ENCODE assay signal across 1 cellular context in genomic region chr14:23302290-23303225, GRCh38.
TF ChIP-seq lines count a peak whose summit lies in the region.

Gene PPP1R3E (minus strand): TSS chr14:23302859. CDS start chr14:23302576, 283 bp downstream.

TF ChIP-seq in K562, 482 proteins besides CTCF, POLR2A, EP300 and RAD21 (continued from another document and continues in another):
- TF ChIP-seq FOS (IDR thresholded peaks at IDR 0.05; ENCODE audit: extremely low read depth, insufficient read length) (no peak), SNRNP70 (optimal IDR thresholded peaks at IDR 0.05; ENCODE audit: low read depth, low read length) (no peak), ZBTB9 (CRISPR knock-in tag; IDR thresholded peaks at IDR 0.05) (peak; percentile 11; the same call in 1 of the 2 replicates), HLTF (IDR thresholded peaks at IDR 0.05) (0 out of 2 replicates have a peak, but pooled peaks have one; percentile 21), NONO (IDR thresholded peaks at IDR 0.05; ENCODE audit: low read depth in 2 of 2, low read length in 1 of 2) (peak in 1 of 2 experiments; percentile 2; a peak in 1 of 4 replicates), ZNF398 (CRISPR knock-in tag; IDR thresholded peaks at IDR 0.05) (no peak), E2F3 (CRISPR knock-in tag; IDR thresholded peaks at IDR 0.05) (peak; percentile 87), ZKSCAN1 (IDR thresholded peaks at IDR 0.05; ENCODE audit: low read depth, low read length) (0 out of 2 replicates have a peak, but pooled peaks have one; percentile 6), DPF2 (IDR thresholded peaks at IDR 0.05) (no peak), TFAM (CRISPR knock-in tag; conservative IDR thresholded peaks at IDR 0.05) (no peak), HDGF (IDR thresholded peaks at IDR 0.05) (0 out of 2 replicates have a peak, but pooled peaks have one; percentile 31), NR2F6 (CRISPR knock-in tag; IDR thresholded peaks at IDR 0.05) (no peak), USF1 (CRISPR knock-in tag; IDR thresholded peaks at IDR 0.05) (peak; percentile 18; the same call in 1 of the 2 replicates), CBX8 (IDR thresholded peaks at IDR 0.05; ENCODE audit: borderline replicate concordance, extremely low read depth, low read depth, low read length, poor library complexity, severe bottlenecking) (no peak), PKNOX1 (IDR thresholded peaks at IDR 0.05) (peak; percentile 74), RBFOX2 (IDR thresholded peaks at IDR 0.05; ENCODE audit: low read depth, low read length) (peak; percentile 75), TAL1 (IDR thresholded peaks at IDR 0.05) (no peak), ZBTB7A (IDR thresholded peaks at IDR 0.05; ENCODE audit: borderline replicate concordance, control insufficient read depth, low read depth, low read length) (peak; percentile 51; the same call in 1 of the 2 replicates), POLR2G (IDR thresholded peaks at IDR 0.05; ENCODE audit: low read depth, low read length) (peak; percentile 82), GABPB1 (CRISPR knock-in tag; IDR thresholded peaks at IDR 0.05) (peak; percentile 31; the same call in 1 of the 2 replicates), TAF7 (tag; IDR thresholded peaks at IDR 0.05) (0 out of 2 replicates have a peak, but pooled peaks have one; percentile 2), NRF1 (conservative IDR thresholded peaks at IDR 0.05 in 1 of 2, IDR thresholded peaks at IDR 0.05 in 1 of 2) (peak; percentile 68 to 76), BRF1 (IDR thresholded peaks at IDR 0.05; ENCODE audit: borderline replicate concordance, extremely low read depth, insufficient read length) (no peak), HMGN3 (IDR thresholded peaks at IDR 0.05; ENCODE audit: borderline replicate concordance, extremely low read depth, insufficient read length, low read depth, low read length) (peak; percentile 15), STAG1 (CRISPR knock-in tag; IDR thresholded peaks at IDR 0.05; ENCODE audit: borderline replicate concordance) (0 out of 2 replicates have a peak, but pooled peaks have one; percentile 30), SREBF2 (CRISPR knock-in tag; IDR thresholded peaks at IDR 0.05) (no peak), PRMT5 (CRISPR knock-in tag; IDR thresholded peaks at IDR 0.05) (no peak), NCOR1 (IDR thresholded peaks at IDR 0.05) (no peak), NR3C1 (CRISPR knock-in tag; IDR thresholded peaks at IDR 0.05) (peak; percentile 53; the same call in 1 of the 2 replicates), ZNF436 (CRISPR knock-in tag; IDR thresholded peaks at IDR 0.05) (no peak), CXXC5 (CRISPR knock-in tag; IDR thresholded peaks at IDR 0.05) (peak; percentile 27; the same call in 1 of the 2 replicates), BRCA1 (IDR thresholded peaks at IDR 0.05) (no peak), BRCA1 (CRISPR knock-in tag; IDR thresholded peaks at IDR 0.05) (0 out of 2 replicates have a peak, but pooled peaks have one; percentile 55), ZFX (CRISPR knock-in tag; IDR thresholded peaks at IDR 0.05) (peak; percentile 73), TAF1 (IDR thresholded peaks at IDR 0.05; ENCODE audit: control insufficient read depth, extremely low read depth, insufficient read depth, low read length, severe bottlenecking) (peak; percentile 42), SIN3A (IDR thresholded peaks at IDR 0.05; ENCODE audit: borderline replicate concordance in 2 of 2, control insufficient read depth in 1 of 2, low read depth in 2 of 2, low read length in 2 of 2) (peak; percentile 5 to 26; a peak in 2 of 4 replicates), CTBP1 (IDR thresholded peaks at IDR 0.05; ENCODE audit: borderline replicate concordance) (0 out of 2 replicates have a peak, but pooled peaks have one; percentile 9), HDAC1 (IDR thresholded peaks at IDR 0.05) (peak in 1 of 2 experiments; percentile 76; a peak in 2 of 4 replicates)
- TF ChIP-seq, protein P1, sequence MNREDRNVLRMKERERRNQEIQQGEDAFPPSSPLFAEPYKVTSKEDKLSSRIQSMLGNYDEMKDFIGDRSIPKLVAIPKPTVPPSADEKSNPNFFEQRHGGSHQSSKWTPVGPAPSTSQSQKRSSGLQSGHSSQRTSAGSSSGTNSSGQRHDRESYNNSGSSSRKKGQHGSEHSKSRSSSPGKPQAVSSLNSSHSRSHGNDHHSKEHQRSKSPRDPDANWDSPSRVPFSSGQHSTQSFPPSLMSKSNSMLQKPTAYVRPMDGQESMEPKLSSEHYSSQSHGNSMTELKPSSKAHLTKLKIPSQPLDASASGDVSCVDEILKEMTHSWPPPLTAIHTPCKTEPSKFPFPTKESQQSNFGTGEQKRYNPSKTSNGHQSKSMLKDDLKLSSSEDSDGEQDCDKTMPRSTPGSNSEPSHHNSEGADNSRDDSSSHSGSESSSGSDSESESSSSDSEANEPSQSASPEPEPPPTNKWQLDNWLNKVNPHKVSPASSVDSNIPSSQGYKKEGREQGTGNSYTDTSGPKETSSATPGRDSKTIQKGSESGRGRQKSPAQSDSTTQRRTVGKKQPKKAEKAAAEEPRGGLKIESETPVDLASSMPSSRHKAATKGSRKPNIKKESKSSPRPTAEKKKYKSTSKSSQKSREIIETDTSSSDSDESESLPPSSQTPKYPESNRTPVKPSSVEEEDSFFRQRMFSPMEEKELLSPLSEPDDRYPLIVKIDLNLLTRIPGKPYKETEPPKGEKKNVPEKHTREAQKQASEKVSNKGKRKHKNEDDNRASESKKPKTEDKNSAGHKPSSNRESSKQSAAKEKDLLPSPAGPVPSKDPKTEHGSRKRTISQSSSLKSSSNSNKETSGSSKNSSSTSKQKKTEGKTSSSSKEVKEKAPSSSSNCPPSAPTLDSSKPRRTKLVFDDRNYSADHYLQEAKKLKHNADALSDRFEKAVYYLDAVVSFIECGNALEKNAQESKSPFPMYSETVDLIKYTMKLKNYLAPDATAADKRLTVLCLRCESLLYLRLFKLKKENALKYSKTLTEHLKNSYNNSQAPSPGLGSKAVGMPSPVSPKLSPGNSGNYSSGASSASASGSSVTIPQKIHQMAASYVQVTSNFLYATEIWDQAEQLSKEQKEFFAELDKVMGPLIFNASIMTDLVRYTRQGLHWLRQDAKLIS (CRISPR knock-in tag; IDR thresholded peaks at IDR 0.05) = 0 out of 2 replicates have a peak, but pooled peaks have one; percentile 29
- TF ChIP-seq, protein P2, sequence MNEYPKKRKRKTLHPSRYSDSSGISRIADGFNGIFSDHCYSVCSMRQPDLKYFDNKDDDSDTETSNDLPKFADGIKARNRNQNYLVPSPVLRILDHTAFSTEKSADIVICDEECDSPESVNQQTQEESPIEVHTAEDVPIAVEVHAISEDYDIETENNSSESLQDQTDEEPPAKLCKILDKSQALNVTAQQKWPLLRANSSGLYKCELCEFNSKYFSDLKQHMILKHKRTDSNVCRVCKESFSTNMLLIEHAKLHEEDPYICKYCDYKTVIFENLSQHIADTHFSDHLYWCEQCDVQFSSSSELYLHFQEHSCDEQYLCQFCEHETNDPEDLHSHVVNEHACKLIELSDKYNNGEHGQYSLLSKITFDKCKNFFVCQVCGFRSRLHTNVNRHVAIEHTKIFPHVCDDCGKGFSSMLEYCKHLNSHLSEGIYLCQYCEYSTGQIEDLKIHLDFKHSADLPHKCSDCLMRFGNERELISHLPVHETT (CRISPR knock-in tag; conservative IDR thresholded peaks at IDR 0.05 in 1 of 2, IDR thresholded peaks at IDR 0.05 in 1 of 2) = peak in 1 of 2 experiments; percentile 22; a peak in 1 of 4 replicates
- TF ChIP-seq, protein P3, sequence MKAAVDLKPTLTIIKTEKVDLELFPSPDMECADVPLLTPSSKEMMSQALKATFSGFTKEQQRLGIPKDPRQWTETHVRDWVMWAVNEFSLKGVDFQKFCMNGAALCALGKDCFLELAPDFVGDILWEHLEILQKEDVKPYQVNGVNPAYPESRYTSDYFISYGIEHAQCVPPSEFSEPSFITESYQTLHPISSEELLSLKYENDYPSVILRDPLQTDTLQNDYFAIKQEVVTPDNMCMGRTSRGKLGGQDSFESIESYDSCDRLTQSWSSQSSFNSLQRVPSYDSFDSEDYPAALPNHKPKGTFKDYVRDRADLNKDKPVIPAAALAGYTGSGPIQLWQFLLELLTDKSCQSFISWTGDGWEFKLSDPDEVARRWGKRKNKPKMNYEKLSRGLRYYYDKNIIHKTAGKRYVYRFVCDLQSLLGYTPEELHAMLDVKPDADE (conservative IDR thresholded peaks at IDR 0.05; ENCODE audit: control insufficient read depth, low read depth, low read length) = peak; percentile 58
- TF ChIP-seq, protein P4, sequence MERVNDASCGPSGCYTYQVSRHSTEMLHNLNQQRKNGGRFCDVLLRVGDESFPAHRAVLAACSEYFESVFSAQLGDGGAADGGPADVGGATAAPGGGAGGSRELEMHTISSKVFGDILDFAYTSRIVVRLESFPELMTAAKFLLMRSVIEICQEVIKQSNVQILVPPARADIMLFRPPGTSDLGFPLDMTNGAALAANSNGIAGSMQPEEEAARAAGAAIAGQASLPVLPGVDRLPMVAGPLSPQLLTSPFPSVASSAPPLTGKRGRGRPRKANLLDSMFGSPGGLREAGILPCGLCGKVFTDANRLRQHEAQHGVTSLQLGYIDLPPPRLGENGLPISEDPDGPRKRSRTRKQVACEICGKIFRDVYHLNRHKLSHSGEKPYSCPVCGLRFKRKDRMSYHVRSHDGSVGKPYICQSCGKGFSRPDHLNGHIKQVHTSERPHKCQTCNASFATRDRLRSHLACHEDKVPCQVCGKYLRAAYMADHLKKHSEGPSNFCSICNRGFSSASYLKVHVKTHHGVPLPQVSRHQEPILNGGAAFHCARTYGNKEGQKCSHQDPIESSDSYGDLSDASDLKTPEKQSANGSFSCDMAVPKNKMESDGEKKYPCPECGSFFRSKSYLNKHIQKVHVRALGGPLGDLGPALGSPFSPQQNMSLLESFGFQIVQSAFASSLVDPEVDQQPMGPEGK (CRISPR knock-in tag; IDR thresholded peaks at IDR 0.05; ENCODE audit: borderline replicate concordance) = no peak
- TF ChIP-seq, protein P5, sequence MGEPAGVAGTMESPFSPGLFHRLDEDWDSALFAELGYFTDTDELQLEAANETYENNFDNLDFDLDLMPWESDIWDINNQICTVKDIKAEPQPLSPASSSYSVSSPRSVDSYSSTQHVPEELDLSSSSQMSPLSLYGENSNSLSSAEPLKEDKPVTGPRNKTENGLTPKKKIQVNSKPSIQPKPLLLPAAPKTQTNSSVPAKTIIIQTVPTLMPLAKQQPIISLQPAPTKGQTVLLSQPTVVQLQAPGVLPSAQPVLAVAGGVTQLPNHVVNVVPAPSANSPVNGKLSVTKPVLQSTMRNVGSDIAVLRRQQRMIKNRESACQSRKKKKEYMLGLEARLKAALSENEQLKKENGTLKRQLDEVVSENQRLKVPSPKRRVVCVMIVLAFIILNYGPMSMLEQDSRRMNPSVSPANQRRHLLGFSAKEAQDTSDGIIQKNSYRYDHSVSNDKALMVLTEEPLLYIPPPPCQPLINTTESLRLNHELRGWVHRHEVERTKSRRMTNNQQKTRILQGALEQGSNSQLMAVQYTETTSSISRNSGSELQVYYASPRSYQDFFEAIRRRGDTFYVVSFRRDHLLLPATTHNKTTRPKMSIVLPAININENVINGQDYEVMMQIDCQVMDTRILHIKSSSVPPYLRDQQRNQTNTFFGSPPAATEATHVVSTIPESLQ (CRISPR knock-in tag; IDR thresholded peaks at IDR 0.05) = 0 out of 2 replicates have a peak, but pooled peaks have one; percentile 41
- TF ChIP-seq, protein P6, sequence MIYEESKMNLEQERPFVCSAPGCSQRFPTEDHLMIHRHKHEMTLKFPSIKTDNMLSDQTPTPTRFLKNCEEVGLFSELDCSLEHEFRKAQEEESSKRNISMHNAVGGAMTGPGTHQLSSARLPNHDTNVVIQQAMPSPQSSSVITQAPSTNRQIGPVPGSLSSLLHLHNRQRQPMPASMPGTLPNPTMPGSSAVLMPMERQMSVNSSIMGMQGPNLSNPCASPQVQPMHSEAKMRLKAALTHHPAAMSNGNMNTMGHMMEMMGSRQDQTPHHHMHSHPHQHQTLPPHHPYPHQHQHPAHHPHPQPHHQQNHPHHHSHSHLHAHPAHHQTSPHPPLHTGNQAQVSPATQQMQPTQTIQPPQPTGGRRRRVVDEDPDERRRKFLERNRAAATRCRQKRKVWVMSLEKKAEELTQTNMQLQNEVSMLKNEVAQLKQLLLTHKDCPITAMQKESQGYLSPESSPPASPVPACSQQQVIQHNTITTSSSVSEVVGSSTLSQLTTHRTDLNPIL (CRISPR knock-in tag; IDR thresholded peaks at IDR 0.05) = no peak
